Comparison of ENCODE assay signal across 13 cellular contexts in genomic region chr12:107436376-107436775, GRCh38.
DNase-seq lines count a peak whose midpoint lies in the region; ATAC-seq and TF ChIP-seq lines count a peak whose summit lies in the region.
"Had no signal": no experiment of that assay in that cellular context is flagged by ENCODE, and none has a peak within 500 bp of the region (broad histone marks: within the 10 kb centered on the region; RNA-seq: fewer than 3 reads in every experiment).

No MANE protein-coding gene starts in this region.

- H3K9me3 Mint-ChIP-seq in HFFc6 (peaks cover 11% of the 10 kb centered on the region), WTC11 (no peaks in the 10 kb centered on the region)
- H3K9me3 Mint-ChIP-seq: activated naive CD4-positive, alpha-beta T cell treated with anti-CD3 and anti-CD28 coated beads, Interleukin-2, amount 50 U/mL, for 24 hours; nephron had no signal

- peaks cover 4% of the 10 kb centered on the region for H3K27me3 Mint-ChIP-seq in HFFc6 (ENCODE audit: insufficient read depth)
- H3K27me3 Mint-ChIP-seq in WTC11 (ENCODE audit: low read depth) = no peaks in the 10 kb centered on the region
- H3K27me3 Mint-ChIP-seq: activated naive CD4-positive, alpha-beta T cell treated with anti-CD3 and anti-CD28 coated beads, Interleukin-2, amount 50 U/mL, for 24 hours had no signal

- H3K4me1 Mint-ChIP-seq in HFFc6 (ENCODE audit: low read depth) (peaks cover 9% of the 10 kb centered on the region), WTC11 (peaks cover 28% of the 10 kb centered on the region)

- peak; percentile 55 for ATAC-seq in WTC11
- ATAC-seq: activated CD8-positive, alpha-beta T cell treated with anti-CD3 and anti-CD28 coated beads, Interleukin-2, amount 10 ng/mL, durations not matched to agents 7 days and 5 days had no signal

- TF ChIP-seq CTCF in HFFc6 (IDR thresholded peaks at IDR 0.05) (no peak), WTC11 (IDR thresholded peaks at IDR 0.05) (no peak), foreskin fibroblast (IDR thresholded peaks at IDR 0.05; ENCODE audit: low read depth, low read length) (no peak)

- no peaks in the 10 kb centered on the region for H3K36me3 Mint-ChIP-seq in HFFc6 (ENCODE audit: low read depth)
- no peaks in the 10 kb centered on the region for H3K36me3 Mint-ChIP-seq in WTC11

- H3K4me3 Mint-ChIP-seq in HFFc6 (no peak overlapping the region), WTC11 (no peak overlapping the region)
- H3K4me3 Mint-ChIP-seq: activated CD8-positive, alpha-beta T cell treated with anti-CD3 and anti-CD28 coated beads, Interleukin-2, amount 10 ng/mL, durations not matched to agents 7 days and 5 days; activated naive CD4-positive, alpha-beta T cell treated with anti-CD3 and anti-CD28 coated beads, Interleukin-2, amount 50 U/mL, for 24 hours; nephron had no signal

- DNase-seq in HFFc6 = peak; percentile 23
- DNase-seq in WTC11 (ENCODE audit: low spot score) = peak; percentile 16
- peak; percentile 16 to 47 for DNase-seq in foreskin fibroblast
- DNase-seq in skeletal muscle cell (ENCODE audit: low read depth) = peak; percentile 50
- no peak for DNase-seq in activated CD4-positive, alpha-beta T cell treated with anti-CD3 and anti-CD28 coated beads, Interleukin-2, amount 50 U/mL, for 1 hour
- no peak for DNase-seq in C1 segment of cervical spinal cord (lab: John Stamatoyannopoulos, UW)
- no peak for DNase-seq in NCI-H1930 (lab: John Stamatoyannopoulos, UW)
- DNase-seq: activated CD8-positive, alpha-beta T cell treated with anti-CD3 and anti-CD28 coated beads, Interleukin-2, amount 10 ng/mL, durations not matched to agents 7 days and 5 days; NCI-H2107; T-helper 9 cell; tibial artery had no signal

- H3K4me3 ChIP-seq in foreskin fibroblast (ENCODE audit: low read depth in 1 of 2, low read length in 2 of 2) = no peak overlapping the region
- no peak overlapping the region for H3K4me3 ChIP-seq in skeletal muscle cell (ENCODE audit: low read depth, low read length)
- H3K4me3 ChIP-seq: tibial artery had no signal

- CTCF ChIA-PET in WTC11 (lab: Charles Lee) = interaction anchor here (0.6 to 1.4 kb wide), 2 partner anchors 12 to 41 kb away, joined by 3 read pairs; no protein-coding TSS in a partner anchor

- H3K27ac Mint-ChIP-seq in HFFc6 (no peak overlapping the region), WTC11 (no peak overlapping the region)
- H3K27ac Mint-ChIP-seq: activated CD8-positive, alpha-beta T cell treated with anti-CD3 and anti-CD28 coated beads, Interleukin-2, amount 10 ng/mL, durations not matched to agents 7 days and 5 days; activated naive CD4-positive, alpha-beta T cell treated with anti-CD3 and anti-CD28 coated beads, Interleukin-2, amount 50 U/mL, for 24 hours had no signal

- POLR2A ChIA-PET in WTC11 (lab: Charles Lee) = no interaction called here

TF ChIP-seq in WTC11, 78 proteins besides CTCF, POLR2A, EP300 and RAD21:
- TF ChIP-seq ZNF121 (CRISPR knock-in tag; IDR thresholded peaks at IDR 0.05) (no peak), SMAD4 (CRISPR knock-in tag; IDR thresholded peaks at IDR 0.05) (no peak), FOXJ3 (CRISPR knock-in tag; IDR thresholded peaks at IDR 0.05; ENCODE audit: borderline replicate concordance) (no peak), E2F1 (CRISPR knock-in tag; IDR thresholded peaks at IDR 0.05) (no peak)

Comparison
In these comparisons a context has a peak if more than half of its experiments do, and no peak if none do; other contexts are left out.
1. DNase-seq: peak in HFFc6 (single experiment), WTC11 (single experiment), foreskin fibroblast (2 of 2) and skeletal muscle cell (single experiment); none in activated CD4-positive, alpha-beta T cell treated with anti-CD3 and anti-CD28 coated beads, Interleukin-2, amount 50 U/mL, for 1 hour (single experiment), C1 segment of cervical spinal cord (0 of 14) and NCI-H1930 (0 of 2).